Comparison of ENCODE assay signal across 8 cellular contexts in genomic region chr9:86281577-86282076, GRCh38. TPM values are rescaled to one million over a fixed set of nuclear protein-coding genes. Genes with fewer than 3 reads are reported as not detected.
DNase-seq lines count a peak whose midpoint lies in the region; ATAC-seq and TF ChIP-seq lines count a peak whose summit lies in the region.

No MANE protein-coding gene starts in this region.

- peak in 1 of 10 experiments; percentile 18 for DNase-seq in CD4-positive, alpha-beta T cell
- no peak for DNase-seq in activated naive CD4-positive, alpha-beta T cell treated with anti-CD3 and anti-CD28 coated beads, Interleukin-2, amount 50 U/mL, for 72 hours (ENCODE audit: low spot score in 2 of 2)
- no peak for DNase-seq in stimulated activated naive CD8-positive, alpha-beta T cell treated with anti-CD3 and anti-CD28 coated beads, Interleukin-15, amount 100 ng/mL, for 72 hours
- no peak for DNase-seq in CD1c-positive myeloid dendritic cell (ENCODE audit: extremely low spot score)
- no peak for DNase-seq in NCI-H1048 (lab: John Stamatoyannopoulos, UW)

- intact Hi-C loops in CD4-positive, alpha-beta T cell (cut with DNase I, micrococcal nuclease), result loop anchor here (1.0 to 10.0 kb wide), 9 partner anchors 21 to 1693 kb away; partner anchors contain the start of genes NAA35 (in 2 of the 2), AGTPBP1 (in 1 of the 2), CDK20 (in 1 of the 2) and GAS1 (in 1 of the 2)

- no peak for ATAC-seq in CD4-positive, alpha-beta T cell (ENCODE audit: poor library complexity)
- peak; percentile 35 for ATAC-seq in GM19351 (IDR thresholded peaks at IDR 0.05; ENCODE audit: unreplicated experiment)
- peak; percentile 6 for ATAC-seq in HG03575 (IDR thresholded peaks at IDR 0.05; ENCODE audit: extremely low read depth, insufficient number of reproducible peaks, low FRiP score, unreplicated experiment)
- ATAC-seq in activated naive CD4-positive, alpha-beta T cell treated with anti-CD3 and anti-CD28 coated beads, Interleukin-2, amount 50 U/mL, for 72 hours, result no peak
- peak; percentile 29 for ATAC-seq in stimulated activated naive CD8-positive, alpha-beta T cell treated with anti-CD3 and anti-CD28 coated beads, Interleukin-15, amount 100 ng/mL, for 72 hours

- no peaks in the 10 kb centered on the region for H3K27me3 ChIP-seq in CD4-positive, alpha-beta T cell (ENCODE audit: control insufficient read depth, insufficient read depth, low read length)

- no peaks in the 10 kb centered on the region for H3K9me3 ChIP-seq in CD4-positive, alpha-beta T cell (ENCODE audit: control insufficient read depth, low read length)
- H3K9me3 ChIP-seq in iPS-18c (ENCODE audit: control insufficient read depth, insufficient read depth, low read length), result no peaks in the 10 kb centered on the region

- H3K36me3 Mint-ChIP-seq in CD4-positive, alpha-beta T cell (ENCODE audit: low read depth), result peaks cover 43% of the 10 kb centered on the region
- H3K36me3 Mint-ChIP-seq in activated naive CD4-positive, alpha-beta T cell treated with anti-CD3 and anti-CD28 coated beads, Interleukin-2, amount 50 U/mL, for 72 hours, result peaks cover 12 to 14% of the 10 kb centered on the region in 2 donors

- H3K4me3 ChIP-seq in iPS-18c (ENCODE audit: insufficient read depth, low read depth, low read length), result peak overlapping the region; percentile 97

- H3K9me3 Mint-ChIP-seq in CD4-positive, alpha-beta T cell, result no peaks in the 10 kb centered on the region
- no peaks in the 10 kb centered on the region for H3K9me3 Mint-ChIP-seq in activated naive CD4-positive, alpha-beta T cell treated with anti-CD3 and anti-CD28 coated beads, Interleukin-2, amount 50 U/mL, for 72 hours
- no peaks in the 10 kb centered on the region for H3K9me3 Mint-ChIP-seq in stimulated activated naive CD8-positive, alpha-beta T cell treated with anti-CD3 and anti-CD28 coated beads, Interleukin-15, amount 100 ng/mL, for 72 hours

- CTCF ChIA-PET in CD4-positive, alpha-beta T cell (lab: Charles Lee), result interaction anchor here (1.1 kb wide), 1 partner anchor 10 kb away, joined by 3 read pairs; no protein-coding TSS in a partner anchor

- H3K27ac Mint-ChIP-seq in CD4-positive, alpha-beta T cell, result peak overlapping the region; percentile 95
- H3K27ac Mint-ChIP-seq in activated naive CD4-positive, alpha-beta T cell treated with anti-CD3 and anti-CD28 coated beads, Interleukin-2, amount 50 U/mL, for 72 hours, result peak overlapping the region; percentile 86 to 88
- peak overlapping the region; percentile 94 to 96 for H3K27ac Mint-ChIP-seq in stimulated activated naive CD8-positive, alpha-beta T cell treated with anti-CD3 and anti-CD28 coated beads, Interleukin-15, amount 100 ng/mL, for 72 hours

- peak overlapping the region; percentile 91 for H3K4me3 Mint-ChIP-seq in CD4-positive, alpha-beta T cell
- peak overlapping the region; percentile 81 to 85 for H3K4me3 Mint-ChIP-seq in stimulated activated naive CD8-positive, alpha-beta T cell treated with anti-CD3 and anti-CD28 coated beads, Interleukin-15, amount 100 ng/mL, for 72 hours

- peak overlapping the region; percentile 94 for H3K27ac ChIP-seq in CD4-positive, alpha-beta T cell (ENCODE audit: low read depth, low read length)

- POLR2A ChIA-PET in CD4-positive, alpha-beta T cell (lab: Charles Lee), result interaction anchor here (1.0 to 1.8 kb wide), 15 partner anchors 22 to 1445 kb away, joined by 3 to 15 read pairs (median 7); partner anchors contain the start of genes AGTPBP1, CTSL, GAS1 and NAA35

- H3K27me3 Mint-ChIP-seq in CD4-positive, alpha-beta T cell, result no peaks in the 10 kb centered on the region
- H3K27me3 Mint-ChIP-seq in stimulated activated naive CD8-positive, alpha-beta T cell treated with anti-CD3 and anti-CD28 coated beads, Interleukin-15, amount 100 ng/mL, for 72 hours, result no peaks in the 10 kb centered on the region

- TF ChIP-seq CTCF in CD4-positive, alpha-beta T cell (IDR thresholded peaks at IDR 0.05), result no peak

- peaks cover 52% of the 10 kb centered on the region for H3K4me1 Mint-ChIP-seq in CD4-positive, alpha-beta T cell (ENCODE audit: low read depth)
- peaks cover 68% of the 10 kb centered on the region for H3K4me1 Mint-ChIP-seq in stimulated activated naive CD8-positive, alpha-beta T cell treated with anti-CD3 and anti-CD28 coated beads, Interleukin-15, amount 100 ng/mL, for 72 hours

RNA-seq across cellular contexts. Expression of gene ISCA1, which starts 0.7 kb away (rescaled TPM):
- 10 to 100 TPM; 85.3 to 91.6 TPM for total RNA-seq in CD4-positive, alpha-beta T cell
- 10 to 100 TPM; 19.4 to 23.6 TPM for total RNA-seq in activated naive CD4-positive, alpha-beta T cell treated with anti-CD3 and anti-CD28 coated beads, Interleukin-2, amount 50 U/mL, for 72 hours

RNA-seq across cellular contexts. Expression of gene C9orf153, which starts 22.2 kb away (rescaled TPM):
- 1 to 10 TPM in 1 of 2 experiments, under 1 TPM in 1; 0.66 to 1.0 TPM for total RNA-seq in CD4-positive, alpha-beta T cell
- under 1 TPM; 0.39 to 0.59 TPM for total RNA-seq in activated naive CD4-positive, alpha-beta T cell treated with anti-CD3 and anti-CD28 coated beads, Interleukin-2, amount 50 U/mL, for 72 hours

Comparison
In these comparisons a context has a peak if more than half of its experiments do, and no peak if none do; other contexts are left out.
1. ATAC-seq: peak in GM19351 (single experiment), HG03575 (single experiment) and stimulated activated naive CD8-positive, alpha-beta T cell treated with anti-CD3 and anti-CD28 coated beads, Interleukin-15, amount 100 ng/mL, for 72 hours (single experiment); none in CD4-positive, alpha-beta T cell (single experiment) and activated naive CD4-positive, alpha-beta T cell treated with anti-CD3 and anti-CD28 coated beads, Interleukin-2, amount 50 U/mL, for 72 hours (0 of 2).
2. Peak in every context shown above with its lines, with median percentiles within 50 percentile points of each other: H3K27ac Mint-ChIP-seq.